Comparison of ENCODE assay signal across 1 cellular context in the genomic region with DNA sequence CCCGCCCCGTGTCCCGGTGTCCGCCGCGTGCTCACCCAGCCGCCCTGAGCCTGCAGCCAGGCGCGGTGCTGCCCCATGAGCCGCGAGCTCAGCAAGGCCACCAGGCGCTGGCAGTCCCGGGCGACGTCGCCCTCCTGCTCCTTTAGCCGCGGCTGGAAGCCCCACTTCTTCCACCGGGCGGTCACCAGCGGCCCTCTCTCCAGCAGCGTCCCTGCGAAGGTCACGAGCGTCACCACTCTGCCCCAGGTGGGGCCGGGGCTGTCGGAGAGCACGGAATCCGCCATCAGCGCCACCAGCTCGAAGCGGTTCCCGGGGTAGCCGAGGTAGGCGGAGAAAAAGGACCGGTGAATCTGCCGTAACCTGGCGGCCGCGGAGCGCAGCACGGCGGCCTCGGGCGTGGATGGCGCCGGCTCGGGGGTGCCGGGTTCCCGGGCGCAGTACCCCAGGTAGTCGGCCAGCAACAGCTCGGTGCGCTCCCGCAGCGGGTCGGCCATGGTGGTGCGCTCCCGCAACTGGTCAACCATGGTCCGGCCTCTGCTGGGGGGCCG.
A peak's percentile ranks its signal among the peaks of the same experiment; 100 is the strongest.
TF ChIP-seq lines count a peak whose summit lies in the region.

No MANE protein-coding gene starts in this region.

TF ChIP-seq in WTC11, 78 proteins besides CTCF, POLR2A, EP300 and RAD21 (continued from another document):
- TF ChIP-seq, protein P1, sequence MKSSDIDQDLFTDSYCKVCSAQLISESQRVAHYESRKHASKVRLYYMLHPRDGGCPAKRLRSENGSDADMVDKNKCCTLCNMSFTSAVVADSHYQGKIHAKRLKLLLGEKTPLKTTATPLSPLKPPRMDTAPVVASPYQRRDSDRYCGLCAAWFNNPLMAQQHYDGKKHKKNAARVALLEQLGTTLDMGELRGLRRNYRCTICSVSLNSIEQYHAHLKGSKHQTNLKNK (CRISPR knock-in tag; IDR thresholded peaks at IDR 0.05) = no peak
- TF ChIP-seq, protein P2, sequence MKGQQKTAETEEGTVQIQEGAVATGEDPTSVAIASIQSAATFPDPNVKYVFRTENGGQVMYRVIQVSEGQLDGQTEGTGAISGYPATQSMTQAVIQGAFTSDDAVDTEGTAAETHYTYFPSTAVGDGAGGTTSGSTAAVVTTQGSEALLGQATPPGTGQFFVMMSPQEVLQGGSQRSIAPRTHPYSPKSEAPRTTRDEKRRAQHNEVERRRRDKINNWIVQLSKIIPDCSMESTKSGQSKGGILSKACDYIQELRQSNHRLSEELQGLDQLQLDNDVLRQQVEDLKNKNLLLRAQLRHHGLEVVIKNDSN (CRISPR knock-in tag; IDR thresholded peaks at IDR 0.05) = 0 out of 2 replicates have a peak, but pooled peaks have one; percentile 65
- TF ChIP-seq SMAD4 (CRISPR knock-in tag; IDR thresholded peaks at IDR 0.05) = peak; percentile 87; the same call in 1 of the 2 replicates
- TF ChIP-seq JAZF1 (CRISPR knock-in tag; IDR thresholded peaks at IDR 0.05) = no peak
- TF ChIP-seq, protein P3, sequence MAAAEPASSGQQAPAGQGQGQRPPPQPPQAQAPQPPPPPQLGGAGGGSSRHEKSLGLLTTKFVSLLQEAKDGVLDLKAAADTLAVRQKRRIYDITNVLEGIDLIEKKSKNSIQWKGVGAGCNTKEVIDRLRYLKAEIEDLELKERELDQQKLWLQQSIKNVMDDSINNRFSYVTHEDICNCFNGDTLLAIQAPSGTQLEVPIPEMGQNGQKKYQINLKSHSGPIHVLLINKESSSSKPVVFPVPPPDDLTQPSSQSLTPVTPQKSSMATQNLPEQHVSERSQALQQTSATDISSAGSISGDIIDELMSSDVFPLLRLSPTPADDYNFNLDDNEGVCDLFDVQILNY (CRISPR knock-in tag; IDR thresholded peaks at IDR 0.05) = peak; percentile 61; the same call in 1 of the 2 replicates
- TF ChIP-seq ZNF138 (CRISPR knock-in tag; conservative IDR thresholded peaks at IDR 0.05) = peak; percentile 92
- TF ChIP-seq CREB1 (CRISPR knock-in tag; IDR thresholded peaks at IDR 0.05) = 0 out of 2 replicates have a peak, but pooled peaks have one; percentile 34
- no peak for TF ChIP-seq OVOL2 (CRISPR knock-in tag; IDR thresholded peaks at IDR 0.05; ENCODE audit: borderline replicate concordance)
- no peak for TF ChIP-seq PRRX2 (CRISPR knock-in tag; IDR thresholded peaks at IDR 0.05)
- TF ChIP-seq NR2C2 (CRISPR knock-in tag; IDR thresholded peaks at IDR 0.05) = 0 out of 2 replicates have a peak, but pooled peaks have one; percentile 45
- TF ChIP-seq KAT7 (CRISPR knock-in tag; IDR thresholded peaks at IDR 0.05; ENCODE audit: borderline replicate concordance) = no peak
- no peak for TF ChIP-seq CBFB (CRISPR knock-in tag; IDR thresholded peaks at IDR 0.05; ENCODE audit: low read depth)
- no peak for TF ChIP-seq GABPB1 (CRISPR knock-in tag; IDR thresholded peaks at IDR 0.05)
- TF ChIP-seq, protein P4, sequence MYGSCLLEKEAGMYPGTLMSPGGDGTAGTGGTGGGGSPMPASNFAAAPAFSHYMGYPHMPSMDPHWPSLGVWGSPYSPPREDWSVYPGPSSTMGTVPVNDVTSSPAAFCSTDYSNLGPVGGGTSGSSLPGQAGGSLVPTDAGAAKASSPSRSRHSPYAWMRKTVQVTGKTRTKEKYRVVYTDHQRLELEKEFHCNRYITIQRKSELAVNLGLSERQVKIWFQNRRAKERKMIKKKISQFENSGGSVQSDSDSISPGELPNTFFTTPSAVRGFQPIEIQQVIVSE (CRISPR knock-in tag; IDR thresholded peaks at IDR 0.05; ENCODE audit: borderline replicate concordance) = no peak
- TF ChIP-seq, protein P5, sequence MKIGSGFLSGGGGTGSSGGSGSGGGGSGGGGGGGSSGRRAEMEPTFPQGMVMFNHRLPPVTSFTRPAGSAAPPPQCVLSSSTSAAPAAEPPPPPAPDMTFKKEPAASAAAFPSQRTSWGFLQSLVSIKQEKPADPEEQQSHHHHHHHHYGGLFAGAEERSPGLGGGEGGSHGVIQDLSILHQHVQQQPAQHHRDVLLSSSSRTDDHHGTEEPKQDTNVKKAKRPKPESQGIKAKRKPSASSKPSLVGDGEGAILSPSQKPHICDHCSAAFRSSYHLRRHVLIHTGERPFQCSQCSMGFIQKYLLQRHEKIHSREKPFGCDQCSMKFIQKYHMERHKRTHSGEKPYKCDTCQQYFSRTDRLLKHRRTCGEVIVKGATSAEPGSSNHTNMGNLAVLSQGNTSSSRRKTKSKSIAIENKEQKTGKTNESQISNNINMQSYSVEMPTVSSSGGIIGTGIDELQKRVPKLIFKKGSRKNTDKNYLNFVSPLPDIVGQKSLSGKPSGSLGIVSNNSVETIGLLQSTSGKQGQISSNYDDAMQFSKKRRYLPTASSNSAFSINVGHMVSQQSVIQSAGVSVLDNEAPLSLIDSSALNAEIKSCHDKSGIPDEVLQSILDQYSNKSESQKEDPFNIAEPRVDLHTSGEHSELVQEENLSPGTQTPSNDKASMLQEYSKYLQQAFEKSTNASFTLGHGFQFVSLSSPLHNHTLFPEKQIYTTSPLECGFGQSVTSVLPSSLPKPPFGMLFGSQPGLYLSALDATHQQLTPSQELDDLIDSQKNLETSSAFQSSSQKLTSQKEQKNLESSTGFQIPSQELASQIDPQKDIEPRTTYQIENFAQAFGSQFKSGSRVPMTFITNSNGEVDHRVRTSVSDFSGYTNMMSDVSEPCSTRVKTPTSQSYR (CRISPR knock-in tag; IDR thresholded peaks at IDR 0.05) = peak; percentile 75; the same call in 1 of the 2 replicates
- 0 out of 2 replicates have a peak, but pooled peaks have one; percentile 49 for TF ChIP-seq ZNF232 (CRISPR knock-in tag; IDR thresholded peaks at IDR 0.05)
- TF ChIP-seq EMX1 (CRISPR knock-in tag; IDR thresholded peaks at IDR 0.05) = no peak
- TF ChIP-seq, protein P6, sequence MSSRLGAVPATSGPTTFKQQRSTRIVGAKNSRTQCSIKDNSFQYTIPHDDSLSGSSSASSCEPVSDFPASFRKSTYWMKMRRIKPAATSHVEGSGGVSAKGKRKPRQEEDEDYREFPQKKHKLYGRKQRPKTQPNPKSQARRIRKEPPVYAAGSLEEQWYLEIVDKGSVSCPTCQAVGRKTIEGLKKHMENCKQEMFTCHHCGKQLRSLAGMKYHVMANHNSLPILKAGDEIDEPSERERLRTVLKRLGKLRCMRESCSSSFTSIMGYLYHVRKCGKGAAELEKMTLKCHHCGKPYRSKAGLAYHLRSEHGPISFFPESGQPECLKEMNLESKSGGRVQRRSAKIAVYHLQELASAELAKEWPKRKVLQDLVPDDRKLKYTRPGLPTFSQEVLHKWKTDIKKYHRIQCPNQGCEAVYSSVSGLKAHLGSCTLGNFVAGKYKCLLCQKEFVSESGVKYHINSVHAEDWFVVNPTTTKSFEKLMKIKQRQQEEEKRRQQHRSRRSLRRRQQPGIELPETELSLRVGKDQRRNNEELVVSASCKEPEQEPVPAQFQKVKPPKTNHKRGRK (CRISPR knock-in tag; IDR thresholded peaks at IDR 0.05; ENCODE audit: borderline replicate concordance) = no peak
- TF ChIP-seq, protein P7, sequence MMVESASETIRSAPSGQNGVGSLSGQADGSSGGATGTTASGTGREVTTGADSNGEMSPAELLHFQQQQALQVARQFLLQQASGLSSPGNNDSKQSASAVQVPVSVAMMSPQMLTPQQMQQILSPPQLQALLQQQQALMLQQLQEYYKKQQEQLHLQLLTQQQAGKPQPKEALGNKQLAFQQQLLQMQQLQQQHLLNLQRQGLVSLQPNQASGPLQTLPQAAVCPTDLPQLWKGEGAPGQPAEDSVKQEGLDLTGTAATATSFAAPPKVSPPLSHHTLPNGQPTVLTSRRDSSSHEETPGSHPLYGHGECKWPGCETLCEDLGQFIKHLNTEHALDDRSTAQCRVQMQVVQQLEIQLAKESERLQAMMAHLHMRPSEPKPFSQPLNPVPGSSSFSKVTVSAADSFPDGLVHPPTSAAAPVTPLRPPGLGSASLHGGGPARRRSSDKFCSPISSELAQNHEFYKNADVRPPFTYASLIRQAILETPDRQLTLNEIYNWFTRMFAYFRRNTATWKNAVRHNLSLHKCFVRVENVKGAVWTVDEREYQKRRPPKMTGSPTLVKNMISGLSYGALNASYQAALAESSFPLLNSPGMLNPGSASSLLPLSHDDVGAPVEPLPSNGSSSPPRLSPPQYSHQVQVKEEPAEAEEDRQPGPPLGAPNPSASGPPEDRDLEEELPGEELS (CRISPR knock-in tag; IDR thresholded peaks at IDR 0.05) = peak; percentile 95
TF ChIP-seq in WTC11: peak in this region for 29.
